ENCODE assay signal across 1 cellular context in genomic region chr17:50837980-50838954, GRCh38.
TF ChIP-seq lines count a peak whose summit lies in the region.

No MANE protein-coding gene starts in this region.

TF ChIP-seq in HEK293T, 16 proteins besides CTCF, POLR2A, EP300 and RAD21:
- TF ChIP-seq CTBP1 (IDR thresholded peaks at IDR 0.05; ENCODE audit: borderline replicate concordance), result no peak
- TF ChIP-seq ELF4 (IDR thresholded peaks at IDR 0.05), result no peak
- no peak for TF ChIP-seq L3MBTL2 (conservative IDR thresholded peaks at IDR 0.05)
- TF ChIP-seq FOXA1 (IDR thresholded peaks at IDR 0.05), result no peak
- no peak for TF ChIP-seq LEF1 (IDR thresholded peaks at IDR 0.05; ENCODE audit: borderline replicate concordance)
- no peak for TF ChIP-seq FOXK2 (IDR thresholded peaks at IDR 0.05)
- no peak for TF ChIP-seq HDGF (IDR thresholded peaks at IDR 0.05; ENCODE audit: borderline replicate concordance)
- TF ChIP-seq SUZ12 (IDR thresholded peaks at IDR 0.05), result no peak
- TF ChIP-seq TARDBP (IDR thresholded peaks at IDR 0.05), result no peak
- TF ChIP-seq FOXM1 (IDR thresholded peaks at IDR 0.05; ENCODE audit: borderline replicate concordance), result no peak
- TF ChIP-seq ARNT (IDR thresholded peaks at IDR 0.05), result no peak
- no peak for TF ChIP-seq BHLHE40 (IDR thresholded peaks at IDR 0.05; ENCODE audit: borderline replicate concordance)
- no peak for TF ChIP-seq NFRKB (IDR thresholded peaks at IDR 0.05)
